Comparison of ENCODE assay signal across 27 cellular contexts in genomic region chr1:170230323-170230722, GRCh38.
"Had no signal": no experiment of that assay in that cellular context is flagged by ENCODE, and none has a peak within 500 bp of the region (broad histone marks: within the 10 kb centered on the region; RNA-seq: fewer than 3 reads in every experiment).

No MANE protein-coding gene starts in this region.

- H3K27me3 ChIP-seq: colonic mucosa, esophagus squamous epithelium, gastrocnemius medialis, heart right ventricle, left lung had no signal

- H3K4me3 Mint-ChIP-seq: dendritic cell treated with granulocyte-macrophage colony-stimulating factor and Interleukin-4, amounts not matched to agents 40 ng/mL and 50 ng/mL, for 4 days; effector memory CD8-positive, alpha-beta T cell; endodermal cell; mesothelial cell of epicardium had no signal

- H3K9me3 Mint-ChIP-seq: dendritic cell treated with granulocyte-macrophage colony-stimulating factor and Interleukin-4, amounts not matched to agents 40 ng/mL and 50 ng/mL, for 4 days; effector memory CD8-positive, alpha-beta T cell; endodermal cell; mesothelial cell of epicardium had no signal

- H3K36me3 Mint-ChIP-seq: mesothelial cell of epicardium had no signal

- FAIRE-seq: endometrium, islet of Langerhans, keratinocyte had no signal

- H3K9me3 ChIP-seq: colonic mucosa, esophagus squamous epithelium, gastrocnemius medialis, heart right ventricle, left lung, lower lobe of right lung, mucosa of descending colon had no signal

- H3K27ac Mint-ChIP-seq: dendritic cell treated with granulocyte-macrophage colony-stimulating factor and Interleukin-4, amounts not matched to agents 40 ng/mL and 50 ng/mL, for 4 days; effector memory CD8-positive, alpha-beta T cell; endodermal cell; mesothelial cell of epicardium had no signal

- H3K27ac ChIP-seq: colonic mucosa, epithelial cell of prostate, esophagus squamous epithelium, gastrocnemius medialis, heart right ventricle, left lung, lower lobe of right lung had no signal

- H3K36me3 ChIP-seq: colonic mucosa, esophagus squamous epithelium, gastrocnemius medialis, heart right ventricle, left lung, lower lobe of right lung had no signal

- H3K4me1 ChIP-seq: colonic mucosa, esophagus squamous epithelium, gastrocnemius medialis, left lung, lower lobe of right lung had no signal

- H3K4me3 ChIP-seq: colonic mucosa, esophagus squamous epithelium, gastrocnemius medialis, heart right ventricle, left lung, lower lobe of right lung, mucosa of descending colon had no signal

- H3K4me1 Mint-ChIP-seq: endodermal cell had no signal

- H3K27me3 Mint-ChIP-seq: dendritic cell treated with granulocyte-macrophage colony-stimulating factor and Interleukin-4, amounts not matched to agents 40 ng/mL and 50 ng/mL, for 4 days had no signal

- ATAC-seq: effector memory CD8-positive, alpha-beta T cell; esophagus mucosa; gastrocnemius medialis; heart right ventricle; left cardiac atrium; left lung; left ventricle myocardium superior; lower lobe of right lung; mucosa of descending colon had no signal

- DNase-seq: colonic mucosa; cortex of kidney; effector CD8-positive, alpha-beta T cell; effector memory CD8-positive, alpha-beta T cell; endodermal cell; erythroblast; esophagus squamous epithelium; foreskin fibroblast; foreskin melanocyte; gastrocnemius medialis; glutamatergic neuron; head of caudate nucleus; heart right ventricle; hippocampal formation; left cardiac atrium; left lung; left ventricle myocardium superior; lower lobe of right lung; mesenchymal stem cell; mucosa of descending colon had no signal
